ENCODE assay signal across 8 cellular contexts in the genomic region with DNA sequence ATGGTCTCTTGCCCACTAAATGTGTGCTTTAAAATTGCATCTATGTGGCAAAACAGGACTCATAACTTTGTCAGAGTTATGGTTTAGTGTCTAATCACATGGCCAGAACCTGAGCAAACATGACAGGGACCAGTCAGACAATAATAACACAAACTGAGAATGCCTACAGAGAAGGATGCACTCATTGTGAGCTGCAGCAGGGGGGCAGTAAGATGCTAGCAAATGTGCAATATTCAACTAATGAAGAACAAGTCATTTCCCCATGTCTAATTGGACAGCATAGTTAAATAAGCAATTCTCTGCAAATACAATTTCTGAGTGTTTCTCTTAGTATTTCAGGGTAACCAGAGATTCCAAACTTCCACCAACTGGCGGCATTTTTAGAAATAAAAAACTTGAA.
DNase-seq lines count a peak whose midpoint lies in the region; ATAC-seq and TF ChIP-seq lines count a peak whose summit lies in the region.
"Had no signal": no experiment of that assay in that cellular context is flagged by ENCODE, and none has a peak within 500 bp of the region (broad histone marks: within the 10 kb centered on the region; RNA-seq: fewer than 3 reads in every experiment).

No MANE protein-coding gene starts in this region.

- H3K27ac Mint-ChIP-seq in nephron, result no peak overlapping the region
- H3K27ac Mint-ChIP-seq: activated B cell treated with CpG ODN at 0.5 μM for 24 hours had no signal

- DNase-seq in EH (ENCODE audit: low read depth) (peak; percentile 37), astrocyte of the cerebellum (ENCODE audit: low read depth) (no peak)
- no peak for DNase-seq in activated CD4-positive, CD25-positive, alpha-beta regulatory T cell treated with anti-CD3 and anti-CD28 coated beads, Interleukin-2, amount 50 U/mL, for 72 hours
- DNase-seq in activated CD4-positive, alpha-beta T cell treated with anti-CD3 and anti-CD28 coated beads, Interleukin-2, amount 50 U/mL, for 48 hours, result no peak
- DNase-seq: activated B cell treated with CpG ODN at 0.5 μM for 24 hours had no signal

- in situ Hi-C loops in astrocyte of the cerebellum (cut with HindIII; ENCODE audit: low sequenced_read_pairs), result no loop called here

- TF ChIP-seq CTCF in astrocyte of the cerebellum (IDR thresholded peaks at IDR 0.05; ENCODE audit: low read depth, low read length, missing control alignments) (peak; percentile 52), nephron (IDR thresholded peaks at IDR 0.05; ENCODE audit: unreplicated experiment in 3 of 3) (peak; percentile 54 to 61 (median 57))

- no peaks in the 10 kb centered on the region for H3K36me3 Mint-ChIP-seq in nephron (ENCODE audit: low read depth)

- no peak overlapping the region for H3K4me3 ChIP-seq in astrocyte of the cerebellum (ENCODE audit: low read depth, low read length)

- peak; percentile 54 for ATAC-seq in HG02885 (IDR thresholded peaks at IDR 0.05; ENCODE audit: poor library complexity, unreplicated experiment)
- no peak for ATAC-seq in HG03565 (IDR thresholded peaks at IDR 0.05; ENCODE audit: unreplicated experiment)

- no peaks in the 10 kb centered on the region for H3K27me3 Mint-ChIP-seq in nephron (ENCODE audit: low read depth)

- no peaks in the 10 kb centered on the region for H3K9me3 Mint-ChIP-seq in nephron
- H3K9me3 Mint-ChIP-seq: activated B cell treated with CpG ODN at 0.5 μM for 24 hours had no signal

- no peak overlapping the region for H3K4me3 Mint-ChIP-seq in nephron
- H3K4me3 Mint-ChIP-seq: activated B cell treated with CpG ODN at 0.5 μM for 24 hours had no signal

- H3K4me1 Mint-ChIP-seq in nephron, result peaks cover 6% of the 10 kb centered on the region
- H3K4me1 Mint-ChIP-seq: activated B cell treated with CpG ODN at 0.5 μM for 24 hours had no signal
